In the genomic region with DNA sequence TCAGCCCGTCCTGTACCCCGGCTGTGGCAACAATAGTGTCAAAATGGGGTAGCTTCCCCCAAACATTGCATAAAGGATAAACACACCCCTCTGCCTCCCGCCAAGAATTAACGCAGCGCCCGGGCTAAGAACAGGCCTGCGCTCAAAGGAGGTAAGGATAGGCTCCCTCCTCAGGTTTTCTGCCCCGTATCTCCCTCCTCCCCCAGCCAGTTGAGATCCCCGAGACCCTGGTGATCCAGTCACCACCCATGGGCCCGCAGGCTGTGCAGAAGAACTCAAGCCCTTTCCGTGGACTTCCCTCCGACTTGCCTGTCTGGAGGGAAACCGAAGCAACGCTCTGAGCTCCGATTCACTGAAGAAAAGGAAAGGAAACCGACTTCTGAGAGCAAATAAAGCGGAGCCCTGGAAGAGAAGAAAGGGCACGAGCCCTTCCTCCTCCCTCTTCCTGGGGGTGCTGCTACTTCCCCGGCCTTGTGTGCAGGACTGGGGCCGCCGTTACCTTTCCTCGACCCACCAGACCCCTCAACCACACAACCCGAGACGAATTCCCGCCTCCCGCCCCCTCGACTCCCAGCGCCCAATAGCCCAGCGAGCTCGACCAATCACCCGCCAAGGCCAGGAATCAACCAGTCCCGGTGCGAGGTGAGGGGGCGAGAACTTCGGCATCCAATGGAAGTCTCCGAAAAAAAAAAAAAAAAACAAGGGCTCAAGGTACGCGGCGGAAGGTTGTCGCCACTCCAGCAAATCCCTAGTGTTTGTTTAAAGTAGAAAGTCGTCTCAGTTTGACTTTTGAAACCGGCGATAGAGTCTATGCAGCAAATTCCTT, we compare ENCODE assay signal across 8 cellular contexts. TPM values are rescaled to one million over a fixed set of nuclear protein-coding genes. Genes with fewer than 3 reads are reported as not detected.
DNase-seq lines count a peak whose midpoint lies in the region; ATAC-seq, FAIRE-seq and TF ChIP-seq lines count a peak whose summit lies in the region.

TSS of gene BRIP1 (minus strand) at position 554 of the 826 bp plus-strand sequence. CDS start 1,989 bp downstream, outside the sequence.

- H2AFZ ChIP-seq in keratinocyte (ENCODE audit: control insufficient read depth, low read length), result peak within 1 kb of the TSS; percentile 99

- no peaks in the 10 kb centered on the region for H4K20me1 ChIP-seq in keratinocyte (ENCODE audit: control insufficient read depth, extremely low read depth, insufficient read depth, low read length)

- no peak for TF ChIP-seq CTCF in AG10803 (conservative IDR thresholded peaks at IDR 0.05; ENCODE audit: low read length)
- TF ChIP-seq CTCF in keratinocyte (optimal IDR thresholded peaks at IDR 0.05 in 1 of 3, IDR thresholded peaks at IDR 0.05 in 1 of 3, conservative IDR thresholded peaks at IDR 0.05 in 1 of 3; ENCODE audit: extremely low read depth in 1 of 3, insufficient read depth in 2 of 3, low read length in 3 of 3), result no peak

- H3K4me2 ChIP-seq in keratinocyte (ENCODE audit: control insufficient read depth, extremely low read depth, insufficient read depth, low read depth, low read length), result peak within 1 kb of the TSS; percentile 73

- peak within 1 kb of the TSS; percentile 90 for H3K9ac ChIP-seq in keratinocyte (ENCODE audit: control insufficient read depth, extremely low read depth, insufficient read depth, low read length)

- no peaks in the 10 kb centered on the region for H3K9me3 ChIP-seq in keratinocyte (ENCODE audit: control insufficient read depth, low read depth, low read length)

- peaks cover 6% of the 10 kb centered on the region for H3K36me3 Mint-ChIP-seq in central memory CD8-positive, alpha-beta T cell (ENCODE audit: insufficient read depth)

- no peaks in the 10 kb centered on the region for H3K27me3 ChIP-seq in keratinocyte (ENCODE audit: control insufficient read depth, extremely low read depth, insufficient read depth, low read length)

- H3K79me2 ChIP-seq in keratinocyte (ENCODE audit: control insufficient read depth, insufficient read depth, low read length), result peaks cover 4% of the 10 kb centered on the region

- no peaks in the 10 kb centered on the region for H3K9me3 Mint-ChIP-seq in central memory CD8-positive, alpha-beta T cell

- ATAC-seq in GM19043 (IDR thresholded peaks at IDR 0.05; ENCODE audit: low read depth, unreplicated experiment) (peak; percentile 97), HG03354 (IDR thresholded peaks at IDR 0.05; ENCODE audit: poor library complexity, severe bottlenecking, unreplicated experiment) (peak; percentile 93)
- ATAC-seq in central memory CD8-positive, alpha-beta T cell (replicated peaks; ENCODE audit: extremely low read depth, poor library complexity, severe bottlenecking), result peak; percentile 98

- H3K9me1 ChIP-seq in keratinocyte (ENCODE audit: control insufficient read depth, extremely low read depth, insufficient read depth, low read length), result no peaks in the 10 kb centered on the region

- peaks cover 12% of the 10 kb centered on the region for H3K4me1 ChIP-seq in keratinocyte (ENCODE audit: control insufficient read depth, extremely low read depth, insufficient read depth, low read length)

- peak; percentile 23 for FAIRE-seq in keratinocyte (lab: Jason Lieb, UNC)

- peak within 1 kb of the TSS; percentile 87 for H3K27ac ChIP-seq in keratinocyte (ENCODE audit: control insufficient read depth, insufficient read depth, low read length)

- peak within 1 kb of the TSS; percentile 92 for H3K27ac Mint-ChIP-seq in central memory CD8-positive, alpha-beta T cell (ENCODE audit: low read depth)

- H3K27me3 Mint-ChIP-seq in central memory CD8-positive, alpha-beta T cell, result no peaks in the 10 kb centered on the region

- DNase-seq in AG10803 (ENCODE audit: low read depth) (peak; percentile 88), NCI-H446 (lab: John Stamatoyannopoulos, UW) (peak; percentile 91 to 92), keratinocyte (ENCODE audit: low read depth, low spot score) (peak; percentile 40)
- peak; percentile 73 to 80 (median 74) for DNase-seq in activated CD4-positive, CD25-positive, alpha-beta regulatory T cell (lab: John Stamatoyannopoulos, UW)
- peak; percentile 66 to 78 for DNase-seq in central memory CD8-positive, alpha-beta T cell (ENCODE audit: low spot score in 2 of 2)
- peak; percentile 69 to 71 for DNase-seq in stimulated activated CD4-positive, alpha-beta T cell treated with anti-CD3 and anti-CD28 coated beads, Interleukin-15, amount 100 ng/mL, for 1 hour (ENCODE audit: low read depth in 1 of 2, low spot score in 1 of 2)

- H3K4me3 Mint-ChIP-seq in central memory CD8-positive, alpha-beta T cell, result peak within 1 kb of the TSS; percentile 95

- dilution Hi-C loops in keratinocyte (cut with MboI; ENCODE audit: extremely low pct_ligation_motif_present, low sequenced_read_pairs), result no loop called here

- H3K36me3 ChIP-seq in keratinocyte (ENCODE audit: control insufficient read depth in 2 of 2, extremely low read depth in 1 of 2, insufficient read depth in 2 of 2, low read length in 2 of 2), result no peaks in the 10 kb centered on the region

- H3K4me3 ChIP-seq in AG10803 (ENCODE audit: low read length) (peak within 1 kb of the TSS; percentile 83), keratinocyte (ENCODE audit: control insufficient read depth in 2 of 3, extremely low read depth in 1 of 3, insufficient read depth in 2 of 3, low read depth in 1 of 3, low read length in 3 of 3) (peak within 1 kb of the TSS; percentile 58 to 96 (median 85))

- H3K4me1 Mint-ChIP-seq in central memory CD8-positive, alpha-beta T cell, result peaks cover 25% of the 10 kb centered on the region

RNA-seq across cellular contexts. Expression of gene BRIP1, which starts in this region (rescaled TPM):
- 1.3 to 4.0 TPM (median 2.7 TPM) in 3 replicates for polyA plus RNA-seq in keratinocyte
- polyA plus RNA-seq in keratinocyte (2011; ENCODE audit: low read depth), result 0.49 TPM
- polyA plus RNA-seq in keratinocyte (2011; cell fraction: cytosol; rRNA removed), result 0.79 and 1.4 TPM in 2 replicates
- polyA plus RNA-seq in keratinocyte (2011; cell fraction: nucleus; rRNA removed), result 2.0 and 2.6 TPM in 2 replicates
- 0.34 and 2.2 TPM in 2 replicates for polyA plus RNA-seq in keratinocyte (2012; ENCODE audit: low replicate concordance)
- 0.23 to 11.2 TPM (median 2.7 TPM) in 3 replicates for polyA minus RNA-seq in keratinocyte
- polyA minus RNA-seq in keratinocyte (2011; cell fraction: cytosol; rRNA and poly(A)+ RNA removed), result 3.3 TPM
- polyA minus RNA-seq in keratinocyte (2011; cell fraction: nucleus; rRNA and poly(A)+ RNA removed), result 3.9 and 11.0 TPM in 2 replicates

Comparison
In these comparisons a context has a peak if more than half of its experiments do, and no peak if none do; other contexts are left out.
1. Peak in every context shown above with its lines: DNase-seq, ATAC-seq, H3K4me3 ChIP-seq and H3K27ac ChIP-seq.
2. DNase-seq: peak in every context shown above with its lines; median percentile 92 in NCI-H446; 88 in AG10803; 74 in activated CD4-positive, CD25-positive, alpha-beta regulatory T cell; 72 in central memory CD8-positive, alpha-beta T cell; 70 in stimulated activated CD4-positive, alpha-beta T cell treated with anti-CD3 and anti-CD28 coated beads, Interleukin-15, amount 100 ng/mL, for 1 hour; 40 in keratinocyte.